In the genomic region with DNA sequence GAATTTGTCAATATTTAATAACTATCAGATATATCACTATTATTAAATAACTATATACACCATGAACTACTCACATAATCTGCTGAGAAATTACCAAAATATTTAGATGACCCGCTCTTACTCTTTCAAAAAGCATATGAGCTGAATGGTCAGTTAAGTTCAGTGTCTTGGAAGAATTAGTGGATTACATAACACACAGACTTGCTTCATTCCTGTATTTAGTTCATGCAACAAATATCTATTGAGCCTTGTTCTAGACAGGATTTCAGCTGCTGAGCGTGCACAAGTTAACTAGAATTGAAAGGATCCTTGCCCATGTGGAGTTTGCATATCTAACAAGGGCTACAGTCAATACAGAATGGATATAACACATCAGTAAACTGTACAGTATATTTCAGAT, we compare ENCODE assay signal across 36 cellular contexts.
"Had no signal": no experiment of that assay in that cellular context is flagged by ENCODE, and none has a peak within 500 bp of the region (broad histone marks: within the 10 kb centered on the region; RNA-seq: fewer than 3 reads in every experiment).

No MANE protein-coding gene starts in this region.

- H3K4me3 Mint-ChIP-seq: activated naive CD4-positive, alpha-beta T cell treated with anti-CD3 and anti-CD28 coated beads for 36 hours; activated naive CD4-positive, alpha-beta T cell treated with anti-CD3 and anti-CD28 coated beads, Interleukin-2, amount 10 ng/mL, durations not matched to agents 7 days and 5 days; activated naive CD4-positive, alpha-beta T cell treated with anti-CD3 and anti-CD28 coated beads, Interleukin-2, amount 50 U/mL, for 24 hours; activated naive CD8-positive, alpha-beta T cell; activated naive CD8-positive, alpha-beta T cell treated with anti-CD3 and anti-CD28 coated beads for 36 hours; activated naive CD8-positive, alpha-beta T cell treated with anti-CD3 and anti-CD28 coated beads, Interleukin-2, amount 10 ng/mL, durations not matched to agents 7 days and 5 days; activated naive CD8-positive, alpha-beta T cell treated with anti-CD3 and anti-CD28 coated beads, Interleukin-2, amount 50 U/mL, for 24 hours; activated T-cell treated with anti-CD3 and anti-CD28 coated beads, Interleukin-2, amount 50 U/mL, for 24 hours; activated T-cell treated with anti-CD3 and anti-CD28 coated beads, Interleukin-2, amount 50 U/mL, for 4 hours; activated T-cell treated with anti-CD3 and anti-CD28 coated beads, Interleukin-2, amount 50 U/mL, for 72 hours; activated T-helper 1 cell treated with anti-CD3 and anti-CD28 coated beads, Interleukin-12 subunit alpha, Interleukin-12 subunit beta, Interleukin-2, Interleukin-4 antibody, amounts not matched to agents 30 ng/mL and 10 ng/mL and 1 ng/mL, durations not matched to agents 14 hours and 24 hours and 36 hours; activated T-helper 17 cell treated with anti-CD3 and anti-CD28 coated beads, Interleukin-2, amount 50 U/mL, for 72 hours; brain; central memory CD8-positive, alpha-beta T cell had no signal

- H3K27me3 Mint-ChIP-seq: activated naive CD4-positive, alpha-beta T cell treated with anti-CD3 and anti-CD28 coated beads, Interleukin-2, amount 10 ng/mL, durations not matched to agents 7 days and 5 days; activated naive CD4-positive, alpha-beta T cell treated with anti-CD3 and anti-CD28 coated beads, Interleukin-2, amount 50 U/mL, for 24 hours; activated naive CD8-positive, alpha-beta T cell; activated naive CD8-positive, alpha-beta T cell treated with anti-CD3 and anti-CD28 coated beads for 36 hours; activated naive CD8-positive, alpha-beta T cell treated with anti-CD3 and anti-CD28 coated beads, Interleukin-2, amount 10 ng/mL, durations not matched to agents 7 days and 5 days; activated naive CD8-positive, alpha-beta T cell treated with anti-CD3 and anti-CD28 coated beads, Interleukin-2, amount 50 U/mL, for 24 hours; activated T-cell treated with anti-CD3 and anti-CD28 coated beads, Interleukin-2, amount 50 U/mL, for 24 hours; activated T-helper 17 cell treated with anti-CD3 and anti-CD28 coated beads, Interleukin-2, amount 50 U/mL, for 72 hours; central memory CD8-positive, alpha-beta T cell had no signal

- FAIRE-seq: astrocyte, bronchial epithelial cell had no signal

- H3K9me3 Mint-ChIP-seq: activated naive CD4-positive, alpha-beta T cell treated with anti-CD3 and anti-CD28 coated beads, Interleukin-2, amount 50 U/mL, for 24 hours; activated naive CD8-positive, alpha-beta T cell treated with anti-CD3 and anti-CD28 coated beads for 36 hours; activated naive CD8-positive, alpha-beta T cell treated with anti-CD3 and anti-CD28 coated beads, Interleukin-2, amount 10 ng/mL, durations not matched to agents 7 days and 5 days had no signal

- DNase-seq: activated effector memory CD4-positive, alpha-beta T cell treated with anti-CD3 and anti-CD28 coated beads, Interleukin-2, amount 50 U/mL, for 16 hours; activated effector memory CD4-positive, alpha-beta T cell treated with Interleukin-2 at 50 U/mL for 16 hours; activated gamma-delta T cell; activated gamma-delta T cell treated with Interleukin-2 at 50 U/mL for 16 hours; activated naive CD4-positive, alpha-beta T cell; activated naive CD4-positive, alpha-beta T cell treated with anti-CD3 and anti-CD28 coated beads for 36 hours; activated naive CD4-positive, alpha-beta T cell treated with anti-CD3 and anti-CD28 coated beads, Interleukin-2, amount 10 ng/mL, durations not matched to agents 7 days and 5 days; activated naive CD4-positive, alpha-beta T cell treated with anti-CD3 and anti-CD28 coated beads, Interleukin-2, amount 50 U/mL, for 16 hours; activated naive CD4-positive, alpha-beta T cell treated with Interleukin-2 at 50 U/mL for 16 hours; activated naive CD8-positive, alpha-beta T cell treated with anti-CD3 and anti-CD28 coated beads for 36 hours; activated naive CD8-positive, alpha-beta T cell treated with anti-CD3 and anti-CD28 coated beads, Interleukin-2, amount 10 ng/mL, durations not matched to agents 7 days and 5 days; activated naive CD8-positive, alpha-beta T cell treated with anti-CD3 and anti-CD28 coated beads, Interleukin-2, amount 50 U/mL, for 24 hours; activated T-cell treated with anti-CD3 and anti-CD28 coated beads, Interleukin-2, amount 50 U/mL, for 1 hour; activated T-cell treated with anti-CD3 and anti-CD28 coated beads, Interleukin-2, amount 50 U/mL, for 24 hours; activated T-cell treated with anti-CD3 and anti-CD28 coated beads, Interleukin-2, amount 50 U/mL, for 4 hours; activated T-cell treated with anti-CD3 and anti-CD28 coated beads, Interleukin-2, amount 50 U/mL, for 48 hours; activated T-cell treated with anti-CD3 and anti-CD28 coated beads, Interleukin-2, amount 50 U/mL, for 72 hours; adrenal gland; amniotic stem cell; amygdala; anterior cingulate cortex; aorta; body of pancreas; brain microvascular endothelial cell; caudate nucleus; central memory CD4-positive, alpha-beta T cell; cerebellar nuclear complex had no signal

- H3K4me1 Mint-ChIP-seq: activated naive CD4-positive, alpha-beta T cell treated with anti-CD3 and anti-CD28 coated beads, Interleukin-2, amount 10 ng/mL, durations not matched to agents 7 days and 5 days; activated naive CD4-positive, alpha-beta T cell treated with anti-CD3 and anti-CD28 coated beads, Interleukin-2, amount 50 U/mL, for 24 hours; activated naive CD8-positive, alpha-beta T cell treated with anti-CD3 and anti-CD28 coated beads for 36 hours; activated naive CD8-positive, alpha-beta T cell treated with anti-CD3 and anti-CD28 coated beads, Interleukin-2, amount 10 ng/mL, durations not matched to agents 7 days and 5 days; activated naive CD8-positive, alpha-beta T cell treated with anti-CD3 and anti-CD28 coated beads, Interleukin-2, amount 50 U/mL, for 24 hours; activated T-helper 17 cell treated with anti-CD3 and anti-CD28 coated beads, Interleukin-2, amount 50 U/mL, for 72 hours; central memory CD8-positive, alpha-beta T cell had no signal

- H3K27ac Mint-ChIP-seq: activated naive CD4-positive, alpha-beta T cell treated with anti-CD3 and anti-CD28 coated beads for 36 hours; activated naive CD4-positive, alpha-beta T cell treated with anti-CD3 and anti-CD28 coated beads, Interleukin-2, amount 10 ng/mL, durations not matched to agents 7 days and 5 days; activated naive CD4-positive, alpha-beta T cell treated with anti-CD3 and anti-CD28 coated beads, Interleukin-2, amount 50 U/mL, for 24 hours; activated naive CD4-positive, alpha-beta T cell treated with anti-CD3 and anti-CD28 coated beads, Interleukin-2, amount 50 U/mL, for 72 hours; activated naive CD8-positive, alpha-beta T cell; activated naive CD8-positive, alpha-beta T cell treated with anti-CD3 and anti-CD28 coated beads for 36 hours; activated naive CD8-positive, alpha-beta T cell treated with anti-CD3 and anti-CD28 coated beads, Interleukin-2, amount 10 ng/mL, durations not matched to agents 7 days and 5 days; activated naive CD8-positive, alpha-beta T cell treated with anti-CD3 and anti-CD28 coated beads, Interleukin-2, amount 50 U/mL, for 24 hours; activated T-cell treated with anti-CD3 and anti-CD28 coated beads, Interleukin-2, amount 50 U/mL, for 24 hours; activated T-cell treated with anti-CD3 and anti-CD28 coated beads, Interleukin-2, amount 50 U/mL, for 72 hours; activated T-helper 1 cell treated with anti-CD3 and anti-CD28 coated beads, Interleukin-12 subunit alpha, Interleukin-12 subunit beta, Interleukin-2, Interleukin-4 antibody, amounts not matched to agents 30 ng/mL and 10 ng/mL and 1 ng/mL, durations not matched to agents 14 hours and 24 hours and 36 hours; activated T-helper 17 cell treated with anti-CD3 and anti-CD28 coated beads, Interleukin-2, amount 50 U/mL, for 72 hours; brain had no signal

- ATAC-seq: activated naive CD4-positive, alpha-beta T cell treated with anti-CD3 and anti-CD28 coated beads, Interleukin-2, amount 50 U/mL, for 72 hours; activated naive CD8-positive, alpha-beta T cell treated with anti-CD3 and anti-CD28 coated beads, Interleukin-2, amount 50 U/mL, for 24 hours; activated T-cell treated with anti-CD3 and anti-CD28 coated beads, Interleukin-2, amount 50 U/mL, for 4 hours; activated T-cell treated with anti-CD3 and anti-CD28 coated beads, Interleukin-2, amount 50 U/mL, for 72 hours; activated T-helper 17 cell treated with anti-CD3 and anti-CD28 coated beads, Interleukin-2, amount 50 U/mL, for 72 hours; body of pancreas had no signal

- H3K36me3 Mint-ChIP-seq: activated naive CD4-positive, alpha-beta T cell treated with anti-CD3 and anti-CD28 coated beads, Interleukin-2, amount 10 ng/mL, durations not matched to agents 7 days and 5 days; activated naive CD4-positive, alpha-beta T cell treated with anti-CD3 and anti-CD28 coated beads, Interleukin-2, amount 50 U/mL, for 24 hours; activated naive CD4-positive, alpha-beta T cell treated with anti-CD3 and anti-CD28 coated beads, Interleukin-2, amount 50 U/mL, for 72 hours; activated naive CD8-positive, alpha-beta T cell; activated naive CD8-positive, alpha-beta T cell treated with anti-CD3 and anti-CD28 coated beads for 36 hours; activated naive CD8-positive, alpha-beta T cell treated with anti-CD3 and anti-CD28 coated beads, Interleukin-2, amount 10 ng/mL, durations not matched to agents 7 days and 5 days; brain had no signal
